1 cellular context compared by ENCODE assay signal in the genomic region with DNA sequence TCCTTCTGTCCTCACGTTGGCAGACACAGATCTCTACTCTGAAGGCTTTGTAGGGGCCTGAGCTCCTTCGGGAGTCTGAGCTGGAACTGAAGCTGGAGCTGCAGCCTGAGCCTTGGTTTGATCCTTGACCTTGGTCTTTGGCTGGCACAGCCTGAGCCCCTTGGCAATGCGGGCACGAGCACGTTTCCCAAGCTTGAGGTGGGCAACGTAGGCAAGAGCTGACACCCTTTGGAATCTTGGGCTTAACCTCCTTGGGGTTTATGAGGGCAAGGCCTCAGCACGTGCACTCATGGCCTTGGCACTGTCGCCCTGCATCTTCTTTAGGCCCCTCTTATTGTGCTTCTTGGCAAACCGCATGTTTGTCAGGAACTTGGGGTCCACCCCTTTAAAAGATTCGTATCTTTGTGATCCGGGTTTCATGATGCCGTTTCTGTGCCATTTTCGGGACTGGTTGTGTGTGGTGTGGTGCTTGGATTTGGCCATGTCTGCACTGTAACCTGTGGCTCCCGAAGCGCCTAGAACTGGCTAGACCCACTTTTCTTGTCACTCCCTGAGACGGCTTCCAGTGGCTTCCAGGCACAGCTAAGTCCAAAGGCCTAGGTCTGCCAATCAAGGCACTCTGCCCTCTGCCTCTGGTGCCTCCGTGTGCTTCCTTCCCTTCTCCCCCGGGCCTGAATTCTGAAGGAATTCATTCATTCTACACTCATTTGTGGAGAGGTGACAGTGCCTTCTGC.
TF ChIP-seq lines count a peak whose summit lies in the region.

No MANE protein-coding gene starts in this region.

TF ChIP-seq in IMR-90, 13 proteins besides CTCF, POLR2A, EP300 and RAD21:
- TF ChIP-seq, protein P1, sequence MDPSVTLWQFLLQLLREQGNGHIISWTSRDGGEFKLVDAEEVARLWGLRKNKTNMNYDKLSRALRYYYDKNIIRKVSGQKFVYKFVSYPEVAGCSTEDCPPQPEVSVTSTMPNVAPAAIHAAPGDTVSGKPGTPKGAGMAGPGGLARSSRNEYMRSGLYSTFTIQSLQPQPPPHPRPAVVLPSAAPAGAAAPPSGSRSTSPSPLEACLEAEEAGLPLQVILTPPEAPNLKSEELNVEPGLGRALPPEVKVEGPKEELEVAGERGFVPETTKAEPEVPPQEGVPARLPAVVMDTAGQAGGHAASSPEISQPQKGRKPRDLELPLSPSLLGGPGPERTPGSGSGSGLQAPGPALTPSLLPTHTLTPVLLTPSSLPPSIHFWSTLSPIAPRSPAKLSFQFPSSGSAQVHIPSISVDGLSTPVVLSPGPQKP (IDR thresholded peaks at IDR 0.05; ENCODE audit: borderline replicate concordance, low read depth, low read length), result no peak
- TF ChIP-seq MAFK (IDR thresholded peaks at IDR 0.05; ENCODE audit: low read depth, low read length) (no peak), CHD1 (IDR thresholded peaks at IDR 0.05; ENCODE audit: low read depth, low read length) (no peak), FOS (IDR thresholded peaks at IDR 0.05; ENCODE audit: low read depth, low read length) (no peak), CEBPB (IDR thresholded peaks at IDR 0.05; ENCODE audit: low read depth, low read length) (no peak), RCOR1 (IDR thresholded peaks at IDR 0.05; ENCODE audit: insufficient replicate concordance, low read length) (no peak), RFX5 (IDR thresholded peaks at IDR 0.05; ENCODE audit: low read depth, low read length) (no peak), NFE2L2 (IDR thresholded peaks at IDR 0.05; ENCODE audit: low read depth, low read length) (no peak), BHLHE40 (IDR thresholded peaks at IDR 0.05; ENCODE audit: low read depth, low read length) (no peak), SMC3 (IDR thresholded peaks at IDR 0.05; ENCODE audit: low read depth, low read length) (no peak), MXI1 (IDR thresholded peaks at IDR 0.05; ENCODE audit: borderline replicate concordance, low read depth, low read length) (no peak), MAZ (IDR thresholded peaks at IDR 0.05; ENCODE audit: borderline replicate concordance, low read depth, low read length) (no peak)
- TF ChIP-seq, protein P2, sequence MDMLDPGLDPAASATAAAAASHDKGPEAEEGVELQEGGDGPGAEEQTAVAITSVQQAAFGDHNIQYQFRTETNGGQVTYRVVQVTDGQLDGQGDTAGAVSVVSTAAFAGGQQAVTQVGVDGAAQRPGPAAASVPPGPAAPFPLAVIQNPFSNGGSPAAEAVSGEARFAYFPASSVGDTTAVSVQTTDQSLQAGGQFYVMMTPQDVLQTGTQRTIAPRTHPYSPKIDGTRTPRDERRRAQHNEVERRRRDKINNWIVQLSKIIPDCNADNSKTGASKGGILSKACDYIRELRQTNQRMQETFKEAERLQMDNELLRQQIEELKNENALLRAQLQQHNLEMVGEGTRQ (IDR thresholded peaks at IDR 0.05; ENCODE audit: low read depth, low read length), result no peak
TF ChIP-seq in IMR-90: peak in this region for 0.
